Comparison of ENCODE assay signal across 1 cellular context in genomic region chr12:116863275-116863767, GRCh38.
TF ChIP-seq lines count a peak whose summit lies in the region.

No MANE protein-coding gene starts in this region.

TF ChIP-seq in K562, 482 proteins besides CTCF, POLR2A, EP300 and RAD21 (continued from another document):
- TF ChIP-seq ATF3 (IDR thresholded peaks at IDR 0.05) (peak; percentile 44; the same call in 1 of the 2 replicates), ATF3 (CRISPR knock-in tag; conservative IDR thresholded peaks at IDR 0.05) (no peak), ZNF232 (CRISPR knock-in tag; IDR thresholded peaks at IDR 0.05) (no peak), RBM15 (IDR thresholded peaks at IDR 0.05; ENCODE audit: insufficient read depth, low read length) (no peak), EGR1 (conservative IDR thresholded peaks at IDR 0.05) (peak; percentile 74), FOXA1 (IDR thresholded peaks at IDR 0.05; ENCODE audit: borderline replicate concordance) (no peak), THAP12 (CRISPR knock-in tag; IDR thresholded peaks at IDR 0.05) (no peak), NBN (IDR thresholded peaks at IDR 0.05; ENCODE audit: low read depth) (no peak), ZNF384 (IDR thresholded peaks at IDR 0.05; ENCODE audit: low read depth, low read length) (peak; percentile 31; the same call in 1 of the 2 replicates), TRIM25 (IDR thresholded peaks at IDR 0.05; ENCODE audit: borderline replicate concordance) (no peak), SMC3 (conservative IDR thresholded peaks at IDR 0.05; ENCODE audit: insufficient read depth, low read depth, low read length) (0 out of 2 replicates have a peak, but pooled peaks have one; percentile 31), TFAP4 (CRISPR knock-in tag; IDR thresholded peaks at IDR 0.05; ENCODE audit: borderline replicate concordance) (peak; percentile 43; the same call in 1 of the 2 replicates), ARID3B (CRISPR knock-in tag; IDR thresholded peaks at IDR 0.05; ENCODE audit: borderline replicate concordance) (no peak), ZSCAN32 (CRISPR knock-in tag; IDR thresholded peaks at IDR 0.05) (no peak), FOSL1 (tag; conservative IDR thresholded peaks at IDR 0.05) (peak; percentile 52; the same call in 1 of the 2 replicates), ZNF175 (CRISPR knock-in tag; IDR thresholded peaks at IDR 0.05; ENCODE audit: low read depth) (no peak), ZNF41 (CRISPR knock-in tag; conservative IDR thresholded peaks at IDR 0.05) (no peak), JUND (IDR thresholded peaks at IDR 0.05; ENCODE audit: borderline replicate concordance, low read depth, low read length) (peak; percentile 45; the same call in 1 of the 2 replicates), JUND (tag; IDR thresholded peaks at IDR 0.05; ENCODE audit: borderline replicate concordance, low read depth, low read length) (no peak), RBM22 (IDR thresholded peaks at IDR 0.05; ENCODE audit: low read depth, low read length, poor library complexity, severe bottlenecking) (no peak)
TF ChIP-seq in K562: peak in this region for 7.
